Comparison of ENCODE assay signal across 9 cellular contexts in the genomic region with DNA sequence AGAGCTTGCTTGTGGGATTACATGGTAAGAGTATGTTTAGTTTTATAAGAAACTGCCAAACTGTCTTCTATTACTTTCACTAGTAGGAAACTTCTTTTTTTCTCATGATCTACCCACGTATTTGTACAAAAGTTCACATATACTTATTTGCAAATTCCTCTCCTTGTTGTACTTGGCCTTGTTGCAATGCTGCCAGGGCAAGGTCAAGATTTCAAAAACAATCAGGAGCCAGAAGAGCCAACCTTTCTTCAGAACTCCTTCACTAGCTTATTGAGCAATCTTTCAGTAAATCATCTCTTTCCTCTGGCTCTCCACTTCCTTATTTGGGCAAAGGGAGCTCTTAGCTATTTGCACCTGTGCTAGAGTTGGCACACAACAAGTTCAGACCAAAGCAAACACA. TPM values are rescaled to one million over a fixed set of nuclear protein-coding genes. Genes with fewer than 3 reads are reported as not detected.
A peak's percentile ranks its signal among the peaks of the same experiment; 100 is the strongest.
DNase-seq lines count a peak whose midpoint lies in the region; ATAC-seq, FAIRE-seq and TF ChIP-seq lines count a peak whose summit lies in the region.
"Had no signal": no experiment of that assay in that cellular context is flagged by ENCODE, and none has a peak within 500 bp of the region (broad histone marks: within the 10 kb centered on the region; RNA-seq: fewer than 3 reads in every experiment).

No MANE protein-coding gene starts in this region.

- peak; percentile 58 for DNase-seq in AG10803 (ENCODE audit: low read depth)
- DNase-seq in OCI-LY7 (ENCODE audit: low spot score) = no peak
- DNase-seq in kidney = no peak
- DNase-seq in stimulated activated CD4-positive, alpha-beta T cell treated with anti-CD3 and anti-CD28 coated beads, Interleukin-15, amount 100 ng/mL, for 24 hours = no peak
- no peak for DNase-seq in occipital lobe (lab: John Stamatoyannopoulos, UW)
- DNase-seq in foreskin melanocyte = no peak
- DNase-seq: effector memory CD8-positive, alpha-beta T cell had no signal

- CTCF ChIA-PET in OCI-LY7 (lab: Charles Lee; ENCODE audit: unreplicated experiment) = no interaction called here

- H3K4me1 ChIP-seq in OCI-LY7 (ENCODE audit: insufficient read depth, low read length, poor library complexity, severe bottlenecking) (peaks cover 5% of the 10 kb centered on the region), kidney (ENCODE audit: control insufficient read depth in 1 of 2, insufficient read depth in 1 of 2, low read depth in 1 of 2, low read length in 2 of 2) (peaks cover 19 to 31% of the 10 kb centered on the region in 2 donors)

- peak; percentile 68 for FAIRE-seq in kidney (lab: Jason Lieb, UNC)

- TF ChIP-seq CTCF in AG10803 (conservative IDR thresholded peaks at IDR 0.05; ENCODE audit: low read length) (no peak), OCI-LY7 (conservative IDR thresholded peaks at IDR 0.05; ENCODE audit: low read length) (no peak), kidney (IDR thresholded peaks at IDR 0.05; ENCODE audit: borderline replicate concordance, extremely low read depth, insufficient read depth) (no peak)

- POLR2A ChIA-PET in OCI-LY7 (lab: Charles Lee) = interaction anchor here (0.5 to 1.8 kb wide), 9 partner anchors 9 to 153 kb away, joined by 3 to 11 read pairs (median 3); a partner anchor contains a TSS

- intact Hi-C loops in OCI-LY7 (cut with micrococcal nuclease; ENCODE audit: unreplicated experiment) (no loop called here), kidney (cut with DNase I) (loop anchor here (10.0 kb wide), 1 partner anchor 58 kb away; no protein-coding TSS in a partner anchor)

- ATAC-seq in GM21786 (IDR thresholded peaks at IDR 0.05; ENCODE audit: unreplicated experiment) (peak; percentile 62), HG02852 (IDR thresholded peaks at IDR 0.05; ENCODE audit: unreplicated experiment) (no peak)
- ATAC-seq: effector memory CD8-positive, alpha-beta T cell had no signal

- no peaks in the 10 kb centered on the region for H3K9me2 ChIP-seq in OCI-LY7 (ENCODE audit: insufficient read depth, low read length)

- H4K20me1 ChIP-seq in OCI-LY7 (ENCODE audit: insufficient read depth, low read length) = no peaks in the 10 kb centered on the region

- no peak overlapping the region for H3K4me2 ChIP-seq in OCI-LY7 (ENCODE audit: low read length)

- no peak overlapping the region for H3K9ac ChIP-seq in kidney (ENCODE audit: low read length in 2 of 2)

- no TSS peak for BruUV-seq in OCI-LY7 (replicated peaks; lab: Mats Ljungman, UMichigan)

- 0 out of 2 replicates have a peak, but pooled peaks cover 4% of the 10 kb centered on the region for H3K9me3 ChIP-seq in OCI-LY7 (ENCODE audit: low read length)
- no peaks in the 10 kb centered on the region for H3K9me3 ChIP-seq in kidney (ENCODE audit: control insufficient read depth in 1 of 2, low read length in 2 of 2)

- H3K27ac ChIP-seq in OCI-LY7 (ENCODE audit: low read depth, low read length, poor library complexity, severe bottlenecking) (no peak overlapping the region), kidney (ENCODE audit: low read depth in 2 of 2, low read length in 2 of 2) (peak overlapping the region; percentile 76 to 78)

- peak overlapping the region; percentile 51; the same call in 1 of the 2 replicates for H2AFZ ChIP-seq in OCI-LY7 (ENCODE audit: low read length)

- 0 out of 2 replicates have a peak, but pooled peaks cover 2% of the 10 kb centered on the region for H3K79me2 ChIP-seq in OCI-LY7 (ENCODE audit: insufficient read depth, low read depth, low read length)

- H3K4me3 ChIP-seq in AG10803 (ENCODE audit: low read length) (no peak overlapping the region), OCI-LY7 (ENCODE audit: low read depth, low read length, poor library complexity, severe bottlenecking) (no peak overlapping the region), kidney (ENCODE audit: low read length in 2 of 2) (no peak overlapping the region)

- H3K36me3 ChIP-seq in OCI-LY7 (ENCODE audit: insufficient read depth, low read length) (peaks cover 3% of the 10 kb centered on the region), kidney (ENCODE audit: control insufficient read depth in 1 of 2, insufficient read depth in 2 of 2, low read length in 2 of 2) (no peaks in the 10 kb centered on the region)

RNA-seq across cellular contexts. Expression of a gene that starts 9.7 kb away (rescaled TPM):
- total RNA-seq in OCI-LY7 (2014; rRNA removed; shearing (Covaris generic)) = 12.8 and 13.1 TPM in 2 replicates
- total RNA-seq in OCI-LY7 (2022) = 36.6 and 42.1 TPM in 2 replicates
- total RNA-seq in kidney = 64.2 TPM
- 45.6 TPM for polyA plus RNA-seq in kidney (ENCODE audit: insufficient read depth, low read depth, low replicate concordance)
- total RNA-seq in occipital lobe = 16.1 TPM

RNA-seq across cellular contexts. Expression of a gene that starts 13.2 kb away (rescaled TPM):
- total RNA-seq in OCI-LY7 (2014; rRNA removed; shearing (Covaris generic)) = 18.5 and 20.4 TPM in 2 replicates
- total RNA-seq in OCI-LY7 (2022) (21.4 and 22.5 TPM in 2 replicates), kidney (69.0 TPM), occipital lobe (22.9 TPM)
- polyA plus RNA-seq in kidney (ENCODE audit: insufficient read depth, low read depth, low replicate concordance) = 19.3 TPM

RNA-seq across cellular contexts. Expression of a gene that starts 27.2 kb away (rescaled TPM):
- total RNA-seq in OCI-LY7 (2014; rRNA removed; shearing (Covaris generic)) = not detected in 2 replicates
- total RNA-seq in OCI-LY7 (2022) (not detected in 2 replicates), kidney (not detected), occipital lobe (not detected)
- polyA plus RNA-seq in kidney (ENCODE audit: insufficient read depth, low read depth, low replicate concordance) = not detected

RNA-seq across cellular contexts. Expression of a gene that starts 51.4 kb away (rescaled TPM):
- total RNA-seq in OCI-LY7 (2014; rRNA removed; shearing (Covaris generic)) = not detected in 2 replicates
- total RNA-seq in OCI-LY7 (2022) = not detected in 2 replicates
- not detected for total RNA-seq in kidney
- polyA plus RNA-seq in kidney (ENCODE audit: insufficient read depth, low read depth, low replicate concordance) = not detected
- not detected for total RNA-seq in occipital lobe
